Comparison of ENCODE assay signal across 25 cellular contexts in the genomic region with DNA sequence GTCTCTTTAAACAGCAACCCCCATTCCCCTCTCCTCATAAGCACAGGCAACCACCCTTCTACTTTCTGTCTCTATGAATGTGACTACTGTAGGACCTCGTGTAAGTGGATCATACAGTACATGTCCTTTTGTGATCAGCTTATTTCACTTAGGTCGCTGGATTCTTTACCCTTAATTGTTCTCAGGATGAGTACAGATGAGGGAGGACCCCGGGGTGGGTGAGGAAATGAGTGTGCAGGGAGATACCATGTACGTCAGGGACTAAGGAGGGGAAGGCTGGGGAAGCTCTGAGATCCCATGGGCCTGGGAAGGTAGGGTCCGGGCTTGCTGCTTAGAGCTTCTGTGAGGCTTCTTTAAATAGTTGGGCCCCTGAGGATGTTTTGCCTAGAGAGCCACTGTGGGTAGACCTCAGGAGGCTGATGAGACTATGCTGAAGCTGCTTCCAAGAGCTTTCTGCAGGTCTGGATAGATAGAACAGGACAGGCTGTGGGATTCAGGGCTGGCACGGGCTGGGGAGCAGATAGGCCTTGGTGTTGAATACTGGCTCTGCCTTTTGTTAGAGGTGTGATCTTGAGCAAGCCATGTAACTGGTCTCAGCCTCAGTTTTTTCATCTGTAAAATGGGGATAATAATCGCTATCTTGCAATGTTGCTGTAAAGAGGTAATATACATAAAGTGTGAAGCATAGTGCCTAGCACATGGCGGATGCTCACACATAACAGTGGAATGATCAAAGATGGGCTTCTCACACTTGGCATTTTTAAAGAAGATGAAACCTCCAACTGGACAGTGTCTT.
DNase-seq lines count a peak whose midpoint lies in the region; ATAC-seq and TF ChIP-seq lines count a peak whose summit lies in the region.
"Had no signal": no experiment of that assay in that cellular context is flagged by ENCODE, and none has a peak within 500 bp of the region (broad histone marks: within the 10 kb centered on the region; RNA-seq: fewer than 3 reads in every experiment).

No MANE protein-coding gene starts in this region.

- H3K9me3 Mint-ChIP-seq in activated CD4-positive, alpha-beta memory T cell treated with anti-CD3 and anti-CD28 coated beads for 36 hours: no peaks in the 10 kb centered on the region
- no peaks in the 10 kb centered on the region for H3K9me3 Mint-ChIP-seq in activated CD4-positive, alpha-beta memory T cell treated with anti-CD3 and anti-CD28 coated beads, Interleukin-2, amount 10 ng/mL, durations not matched to agents 7 days and 5 days
- H3K9me3 Mint-ChIP-seq in stimulated activated effector memory CD8-positive, alpha-beta T cell treated with anti-CD3 and anti-CD28 coated beads, Interleukin-12 subunit alpha, Interleukin-12 subunit beta, amount 100 ng/mL, for 72 hours: no peaks in the 10 kb centered on the region
- no peaks in the 10 kb centered on the region for H3K9me3 Mint-ChIP-seq in T-cell
- H3K9me3 Mint-ChIP-seq: stimulated activated naive CD8-positive, alpha-beta T cell treated with anti-CD3 and anti-CD28 coated beads, Interleukin-15, amount 100 ng/mL, for 72 hours had no signal

- H3K4me3 Mint-ChIP-seq in activated CD4-positive, alpha-beta memory T cell treated with anti-CD3 and anti-CD28 coated beads for 36 hours: no peak overlapping the region
- no peak overlapping the region for H3K4me3 Mint-ChIP-seq in activated CD4-positive, alpha-beta memory T cell treated with anti-CD3 and anti-CD28 coated beads, Interleukin-2, amount 10 ng/mL, durations not matched to agents 7 days and 5 days
- H3K4me3 Mint-ChIP-seq in stimulated activated effector memory CD8-positive, alpha-beta T cell treated with anti-CD3 and anti-CD28 coated beads, Interleukin-12 subunit alpha, Interleukin-12 subunit beta, amount 100 ng/mL, for 72 hours: no peak overlapping the region
- H3K4me3 Mint-ChIP-seq in T-cell: no peak overlapping the region
- H3K4me3 Mint-ChIP-seq: stimulated activated naive CD8-positive, alpha-beta T cell treated with anti-CD3 and anti-CD28 coated beads, Interleukin-15, amount 100 ng/mL, for 72 hours had no signal

- POLR2A ChIA-PET in activated CD4-positive, alpha-beta memory T cell treated with anti-CD3 and anti-CD28 coated beads for 36 hours (lab: Charles Lee): no interaction called here
- POLR2A ChIA-PET in activated CD4-positive, alpha-beta memory T cell treated with anti-CD3 and anti-CD28 coated beads, Interleukin-2, amount 10 ng/mL, durations not matched to agents 7 days and 5 days (lab: Charles Lee): no interaction called here
- POLR2A ChIA-PET in T-cell (lab: Charles Lee): no interaction called here

- H3K27me3 ChIP-seq in body of pancreas: no peaks in the 10 kb centered on the region
- H3K27me3 ChIP-seq: neutrophil, tibial artery had no signal

- intact Hi-C loops in activated CD4-positive, alpha-beta memory T cell treated with anti-CD3 and anti-CD28 coated beads for 36 hours (cut with micrococcal nuclease): no loop called here
- intact Hi-C loops in body of pancreas (cut with DNase I): no loop called here

- H3K27me3 Mint-ChIP-seq in activated CD4-positive, alpha-beta memory T cell treated with anti-CD3 and anti-CD28 coated beads for 36 hours: no peaks in the 10 kb centered on the region
- no peaks in the 10 kb centered on the region for H3K27me3 Mint-ChIP-seq in activated CD4-positive, alpha-beta memory T cell treated with anti-CD3 and anti-CD28 coated beads, Interleukin-2, amount 10 ng/mL, durations not matched to agents 7 days and 5 days
- H3K27me3 Mint-ChIP-seq in T-cell: no peaks in the 10 kb centered on the region
- H3K27me3 Mint-ChIP-seq: stimulated activated naive CD8-positive, alpha-beta T cell treated with anti-CD3 and anti-CD28 coated beads, Interleukin-15, amount 100 ng/mL, for 72 hours had no signal

- peaks cover 4% of the 10 kb centered on the region for H3K4me1 Mint-ChIP-seq in activated CD4-positive, alpha-beta memory T cell treated with anti-CD3 and anti-CD28 coated beads for 36 hours (ENCODE audit: low read depth)
- H3K4me1 Mint-ChIP-seq in activated CD4-positive, alpha-beta memory T cell treated with anti-CD3 and anti-CD28 coated beads, Interleukin-2, amount 10 ng/mL, durations not matched to agents 7 days and 5 days: peaks cover 4% of the 10 kb centered on the region
- H3K4me1 Mint-ChIP-seq in stimulated activated effector memory CD8-positive, alpha-beta T cell treated with anti-CD3 and anti-CD28 coated beads, Interleukin-12 subunit alpha, Interleukin-12 subunit beta, amount 100 ng/mL, for 72 hours: peaks cover 6% of the 10 kb centered on the region
- peaks cover 0 to 3% (median 0%) of the 10 kb centered on the region in 3 donors for H3K4me1 Mint-ChIP-seq in T-cell
- H3K4me1 Mint-ChIP-seq: stimulated activated naive CD8-positive, alpha-beta T cell treated with anti-CD3 and anti-CD28 coated beads, Interleukin-15, amount 100 ng/mL, for 72 hours had no signal

- CTCF ChIA-PET in activated CD4-positive, alpha-beta memory T cell treated with anti-CD3 and anti-CD28 coated beads for 36 hours (lab: Charles Lee): interaction anchor here (0.6 kb wide), 1 partner anchor 829 kb away, joined by 3 read pairs; no protein-coding TSS in a partner anchor
- CTCF ChIA-PET in activated CD4-positive, alpha-beta memory T cell treated with anti-CD3 and anti-CD28 coated beads, Interleukin-2, amount 10 ng/mL, durations not matched to agents 7 days and 5 days (lab: Charles Lee): no interaction called here
- CTCF ChIA-PET in T-cell (lab: Charles Lee): no interaction called here

- peak; percentile 36 for DNase-seq in activated CD4-positive, alpha-beta memory T cell treated with anti-CD3 and anti-CD28 coated beads for 36 hours
- DNase-seq in activated CD4-positive, alpha-beta memory T cell treated with anti-CD3 and anti-CD28 coated beads, Interleukin-2, amount 10 ng/mL, durations not matched to agents 7 days and 5 days: no peak
- no peak for DNase-seq in stimulated activated effector memory CD8-positive, alpha-beta T cell treated with anti-CD3 and anti-CD28 coated beads, Interleukin-12 subunit alpha, Interleukin-12 subunit beta, amount 100 ng/mL, for 72 hours (ENCODE audit: low spot score in 2 of 2)
- DNase-seq in erythroblast (lab: John Stamatoyannopoulos, UW) (no peak), body of pancreas (no peak), T-cell (no peak)
- DNase-seq: 8988T; activated CD4-positive, alpha-beta T cell treated with anti-CD3 and anti-CD28 coated beads, Interleukin-2, amount 50 U/mL, for 4 hours; activated gamma-delta T cell treated with Interleukin-2 at 50 U/mL for 16 hours; activated T-cell treated with anti-CD3 and anti-CD28 coated beads for 4 hours; AML-193; amniotic stem cell; lower lobe of right lung; NCI-H187; stimulated activated CD4-positive, alpha-beta T cell treated with anti-CD3 and anti-CD28 coated beads, Interleukin-4, amount 100 ng/mL, for 24 hours; stimulated activated naive CD8-positive, alpha-beta T cell treated with anti-CD3 and anti-CD28 coated beads, Interleukin-15, amount 100 ng/mL, for 72 hours; T-helper 2 cell had no signal

- peaks cover 18% of the 10 kb centered on the region for H3K4me1 ChIP-seq in body of pancreas
- H3K4me1 ChIP-seq: lower lobe of right lung, tibial artery had no signal

- TF ChIP-seq POLR2A in erythroblast (IDR thresholded peaks at IDR 0.05; ENCODE audit: low read length): no peak
- no peak for TF ChIP-seq POLR2A in body of pancreas (IDR thresholded peaks at IDR 0.05)

- 87 to 89% methylated on average over 8 of the region's 8 CpGs for WGBS in body of pancreas, 2 donors

- ATAC-seq in GM21529 (IDR thresholded peaks at IDR 0.05; ENCODE audit: unreplicated experiment) (peak; percentile 83), HG03432 (IDR thresholded peaks at IDR 0.05; ENCODE audit: unreplicated experiment) (peak; percentile 67), body of pancreas (no peak), T-cell (replicated peaks in 1 of 4) (no peak)
- peak; percentile 71 for ATAC-seq in stimulated activated effector memory CD8-positive, alpha-beta T cell treated with anti-CD3 and anti-CD28 coated beads, Interleukin-12 subunit alpha, Interleukin-12 subunit beta, amount 100 ng/mL, for 72 hours
- ATAC-seq: lower lobe of right lung; stimulated activated naive CD8-positive, alpha-beta T cell treated with anti-CD3 and anti-CD28 coated beads, Interleukin-15, amount 100 ng/mL, for 72 hours had no signal

- H3K9me3 ChIP-seq in body of pancreas: no peaks in the 10 kb centered on the region
- H3K9me3 ChIP-seq: lower lobe of right lung, neutrophil, tibial artery had no signal

- no peak overlapping the region for H3K27ac Mint-ChIP-seq in activated CD4-positive, alpha-beta memory T cell treated with anti-CD3 and anti-CD28 coated beads for 36 hours
- H3K27ac Mint-ChIP-seq in activated CD4-positive, alpha-beta memory T cell treated with anti-CD3 and anti-CD28 coated beads, Interleukin-2, amount 10 ng/mL, durations not matched to agents 7 days and 5 days: no peak overlapping the region
- H3K27ac Mint-ChIP-seq in stimulated activated effector memory CD8-positive, alpha-beta T cell treated with anti-CD3 and anti-CD28 coated beads, Interleukin-12 subunit alpha, Interleukin-12 subunit beta, amount 100 ng/mL, for 72 hours: no peak overlapping the region
- no peak overlapping the region for H3K27ac Mint-ChIP-seq in T-cell
- H3K27ac Mint-ChIP-seq: stimulated activated naive CD8-positive, alpha-beta T cell treated with anti-CD3 and anti-CD28 coated beads, Interleukin-15, amount 100 ng/mL, for 72 hours had no signal

- H3K27ac ChIP-seq in body of pancreas: no peak overlapping the region
- H3K27ac ChIP-seq: lower lobe of right lung, neutrophil, RWPE1, SK-N-MC, tibial artery, VCaP had no signal

- no peaks in the 10 kb centered on the region for H3K36me3 Mint-ChIP-seq in activated CD4-positive, alpha-beta memory T cell treated with anti-CD3 and anti-CD28 coated beads for 36 hours
- no peaks in the 10 kb centered on the region for H3K36me3 Mint-ChIP-seq in activated CD4-positive, alpha-beta memory T cell treated with anti-CD3 and anti-CD28 coated beads, Interleukin-2, amount 10 ng/mL, durations not matched to agents 7 days and 5 days (ENCODE audit: low read depth)
- no peaks in the 10 kb centered on the region for H3K36me3 Mint-ChIP-seq in stimulated activated effector memory CD8-positive, alpha-beta T cell treated with anti-CD3 and anti-CD28 coated beads, Interleukin-12 subunit alpha, Interleukin-12 subunit beta, amount 100 ng/mL, for 72 hours
- no peaks in the 10 kb centered on the region for H3K36me3 Mint-ChIP-seq in T-cell

- H3K4me3 ChIP-seq in body of pancreas: no peak overlapping the region
- H3K4me3 ChIP-seq: lower lobe of right lung, SK-N-MC, smooth muscle cell, tibial artery had no signal

- H3K36me3 ChIP-seq in body of pancreas (replicated peaks in 1 of 2; ENCODE audit: insufficient read depth in 1 of 2, low read depth in 2 of 2): no peaks in the 10 kb centered on the region
- H3K36me3 ChIP-seq: lower lobe of right lung, neutrophil, tibial artery had no signal

- TF ChIP-seq CTCF in body of pancreas (IDR thresholded peaks at IDR 0.05): no peak

Comparison
In these comparisons a context has a peak if more than half of its experiments do, and no peak if none do; other contexts are left out.
1. ATAC-seq: peak in GM21529 (single experiment), HG03432 (single experiment) and stimulated activated effector memory CD8-positive, alpha-beta T cell treated with anti-CD3 and anti-CD28 coated beads, Interleukin-12 subunit alpha, Interleukin-12 subunit beta, amount 100 ng/mL, for 72 hours (single experiment); none in body of pancreas (single experiment) and T-cell (0 of 4).